In genomic region chr6:96157018-96157565, GRCh38 we compare ENCODE assay signal across 11 cellular contexts.
A peak's percentile ranks its signal among the peaks of the same experiment; 100 is the strongest.
DNase-seq lines count a peak whose midpoint lies in the region; ATAC-seq and TF ChIP-seq lines count a peak whose summit lies in the region.
"Had no signal": no experiment of that assay in that cellular context is flagged by ENCODE, and none has a peak within 500 bp of the region (broad histone marks: within the 10 kb centered on the region; RNA-seq: fewer than 3 reads in every experiment).

No MANE protein-coding gene starts in this region.

- WGBS in adrenal gland, 4 donors = 28 to 56% (median 33%) methylated on average over 3 of the region's 3 CpGs
- WGBS in testis, 2 donors = 48 to 66% methylated on average over 3 of the region's 3 CpGs

- H3K9me3 ChIP-seq in adrenal gland (replicated peaks in 1 of 3) (no peaks in the 10 kb centered on the region), testis (no peaks in the 10 kb centered on the region)

- DNase-seq in epithelial cell of proximal tubule (ENCODE audit: low read depth) = no peak
- no peak for DNase-seq in adrenal gland
- no peak for DNase-seq in Ammon's horn (ENCODE audit: low spot score)
- no peak for DNase-seq in C1 segment of cervical spinal cord (lab: John Stamatoyannopoulos, UW)
- DNase-seq in testis = no peak
- DNase-seq: dermis blood vessel endothelial cell, midbrain had no signal

- peak overlapping the region; percentile 17 for H3K4me3 ChIP-seq in epithelial cell of proximal tubule (ENCODE audit: low read depth, low read length)
- H3K4me3 ChIP-seq in adrenal gland = peak overlapping the region in 1 of 4 donors; percentile 43
- no peak overlapping the region for H3K4me3 ChIP-seq in testis

- no peaks in the 10 kb centered on the region for H3K27me3 ChIP-seq in adrenal gland
- no peaks in the 10 kb centered on the region for H3K27me3 ChIP-seq in testis

- H3K36me3 ChIP-seq in adrenal gland (replicated peaks in 1 of 2) (no peaks in the 10 kb centered on the region), testis (ENCODE audit: low read depth, missing control alignments) (no peaks in the 10 kb centered on the region)

- no peaks in the 10 kb centered on the region for H3K4me1 ChIP-seq in adrenal gland (replicated peaks in 1 of 2)
- H3K4me1 ChIP-seq in testis = no peaks in the 10 kb centered on the region

- H3K27ac ChIP-seq in adrenal gland = no peak overlapping the region
- H3K27ac ChIP-seq in testis = no peak overlapping the region

- TF ChIP-seq CTCF in epithelial cell of proximal tubule (conservative IDR thresholded peaks at IDR 0.05; ENCODE audit: low read depth, low read length) (no peak), adrenal gland (IDR thresholded peaks at IDR 0.05) (no peak), testis (IDR thresholded peaks at IDR 0.05) (no peak)

- ATAC-seq in GM18867 (IDR thresholded peaks at IDR 0.05; ENCODE audit: unreplicated experiment) (peak; percentile 99), GM21529 (IDR thresholded peaks at IDR 0.05; ENCODE audit: unreplicated experiment) (peak; percentile 84), HG03469 (IDR thresholded peaks at IDR 0.05; ENCODE audit: unreplicated experiment) (peak; percentile 93)
- ATAC-seq: HCT116 had no signal

- intact Hi-C loops in adrenal gland (cut with DNase I) (no loop called here), testis (cut with DNase I; ENCODE audit: low total_unique reads) (no loop called here)

- no peak for TF ChIP-seq POLR2A in adrenal gland (IDR thresholded peaks at IDR 0.05)
- no peak for TF ChIP-seq POLR2A in testis (IDR thresholded peaks at IDR 0.05)
